In genomic region chr5:35183243-35183955, GRCh38 we compare ENCODE assay signal across 8 cellular contexts. TPM values are rescaled to one million over a fixed set of nuclear protein-coding genes. Genes with fewer than 3 reads are reported as not detected.
DNase-seq lines count a peak whose midpoint lies in the region; ATAC-seq and TF ChIP-seq lines count a peak whose summit lies in the region.

No MANE protein-coding gene starts in this region.

- no peak overlapping the region for H3K27ac ChIP-seq in transverse colon

- no peaks in the 10 kb centered on the region for H3K36me3 Mint-ChIP-seq in activated T-helper 1 cell treated with anti-CD3 and anti-CD28 coated beads, Interleukin-12 subunit alpha, Interleukin-12 subunit beta, Interleukin-2, Interleukin-4 antibody, amounts not matched to agents 30 ng/mL and 10 ng/mL and 1 ng/mL, durations not matched to agents 14 hours and 24 hours and 36 hours (ENCODE audit: low read depth)

- DNase-seq in Right ventricle myocardium inferior (ENCODE audit: missing footprints) (no peak), cardiac septum (ENCODE audit: low spot score) (no peak), NCI-H526 treated with DMSO at 0.1 percent for 48 hours (lab: John Stamatoyannopoulos, UW) (peak; percentile 32), astrocyte of the spinal cord (ENCODE audit: low read depth, low spot score) (peak; percentile 44), kidney tubule cell (ENCODE audit: low spot score) (peak; percentile 64), transverse colon (peak; percentile 56)
- no peak for DNase-seq in activated T-helper 1 cell treated with anti-CD3 and anti-CD28 coated beads, Interleukin-12 subunit alpha, Interleukin-12 subunit beta, Interleukin-2, Interleukin-4 antibody, amounts not matched to agents 30 ng/mL and 10 ng/mL and 1 ng/mL, durations not matched to agents 14 hours and 24 hours and 36 hours (ENCODE audit: low spot score)

- WGBS in transverse colon (ENCODE audit: low coverage in 1 of 2), 2 donors = 0 to 38% methylated on average over 1 to 4 of the region's 4 CpGs

- no peak for TF ChIP-seq EP300 in transverse colon (IDR thresholded peaks at IDR 0.05; ENCODE audit: low read depth)

- peak; percentile 42 for ATAC-seq in Right ventricle myocardium inferior
- ATAC-seq in HG02870 (IDR thresholded peaks at IDR 0.05; ENCODE audit: unreplicated experiment) = peak; percentile 69

- in situ Hi-C loops in astrocyte of the spinal cord (cut with HindIII; ENCODE audit: low sequenced_read_pairs) (no loop called here), transverse colon (cut with MboI; ENCODE audit: low pct_ligation_motif_present in 1 of 4, low pct_unique_long_range_greater_than_20kb in 1 of 4, low sequenced_read_pairs in 3 of 4) (no loop called here)

- H3K9me3 Mint-ChIP-seq in activated T-helper 1 cell treated with anti-CD3 and anti-CD28 coated beads, Interleukin-12 subunit alpha, Interleukin-12 subunit beta, Interleukin-2, Interleukin-4 antibody, amounts not matched to agents 30 ng/mL and 10 ng/mL and 1 ng/mL, durations not matched to agents 14 hours and 24 hours and 36 hours = no peaks in the 10 kb centered on the region

- H3K4me3 ChIP-seq in astrocyte of the spinal cord (ENCODE audit: low read depth, low read length) (no peak overlapping the region), transverse colon (no peak overlapping the region)

- H3K9me3 ChIP-seq in transverse colon = no peaks in the 10 kb centered on the region

- intact Hi-C loops in Right ventricle myocardium inferior (cut with DNase I) (loop anchor here (5.0 kb wide), 3 partner anchors 91 to 701 kb away; no protein-coding TSS in a partner anchor), cardiac septum (cut with DNase I) (no loop called here), transverse colon (cut with DNase I; ENCODE audit: low total_unique reads) (no loop called here)
- intact Hi-C loops in activated T-helper 1 cell treated with anti-CD3 and anti-CD28 coated beads, Interleukin-12 subunit alpha, Interleukin-12 subunit beta, Interleukin-2, Interleukin-4 antibody, amounts not matched to agents 30 ng/mL and 10 ng/mL and 1 ng/mL, durations not matched to agents 14 hours and 24 hours and 36 hours (cut with micrococcal nuclease) = loop anchor here (2.0 kb wide), 1 partner anchor 95 kb away; no protein-coding TSS in a partner anchor

- H3K4me3 Mint-ChIP-seq in activated T-helper 1 cell treated with anti-CD3 and anti-CD28 coated beads, Interleukin-12 subunit alpha, Interleukin-12 subunit beta, Interleukin-2, Interleukin-4 antibody, amounts not matched to agents 30 ng/mL and 10 ng/mL and 1 ng/mL, durations not matched to agents 14 hours and 24 hours and 36 hours = no peak overlapping the region

- no peaks in the 10 kb centered on the region for H3K4me1 Mint-ChIP-seq in activated T-helper 1 cell treated with anti-CD3 and anti-CD28 coated beads, Interleukin-12 subunit alpha, Interleukin-12 subunit beta, Interleukin-2, Interleukin-4 antibody, amounts not matched to agents 30 ng/mL and 10 ng/mL and 1 ng/mL, durations not matched to agents 14 hours and 24 hours and 36 hours (ENCODE audit: low read depth)

- H3K27me3 Mint-ChIP-seq in activated T-helper 1 cell treated with anti-CD3 and anti-CD28 coated beads, Interleukin-12 subunit alpha, Interleukin-12 subunit beta, Interleukin-2, Interleukin-4 antibody, amounts not matched to agents 30 ng/mL and 10 ng/mL and 1 ng/mL, durations not matched to agents 14 hours and 24 hours and 36 hours (ENCODE audit: insufficient read depth) = peaks cover 2% of the 10 kb centered on the region

- no peak for TF ChIP-seq POLR2A in transverse colon (IDR thresholded peaks at IDR 0.05)

- no peaks in the 10 kb centered on the region for H3K36me3 ChIP-seq in transverse colon

- TF ChIP-seq CTCF in astrocyte of the spinal cord (IDR thresholded peaks at IDR 0.05; ENCODE audit: low read depth, low read length) (peak; percentile 66), transverse colon (IDR thresholded peaks at IDR 0.05) (peak; percentile 21 to 46 (median 39))

- no peak overlapping the region for H3K27ac Mint-ChIP-seq in activated T-helper 1 cell treated with anti-CD3 and anti-CD28 coated beads, Interleukin-12 subunit alpha, Interleukin-12 subunit beta, Interleukin-2, Interleukin-4 antibody, amounts not matched to agents 30 ng/mL and 10 ng/mL and 1 ng/mL, durations not matched to agents 14 hours and 24 hours and 36 hours

- peaks cover 0 to 47% (median 22%) of the 10 kb centered on the region in 4 donors for H3K4me1 ChIP-seq in transverse colon

- H3K27me3 ChIP-seq in transverse colon = no peaks in the 10 kb centered on the region

RNA-seq across cellular contexts. Expression of gene PRLR, which starts 46.9 kb away (rescaled TPM):
- 0.38 TPM for total RNA-seq in Right ventricle myocardium inferior
- 0.30 TPM for total RNA-seq in cardiac septum
- 10 to 100 TPM in 3 of 4 donors, 1 to 10 TPM in 1; 4.9 to 19.8 (median 13.0) TPM for total RNA-seq in transverse colon
- total RNA-seq in activated T-helper 1 cell treated with anti-CD3 and anti-CD28 coated beads, Interleukin-12 subunit alpha, Interleukin-12 subunit beta, Interleukin-2, Interleukin-4 antibody, amounts not matched to agents 30 ng/mL and 10 ng/mL and 1 ng/mL, durations not matched to agents 14 hours and 24 hours and 36 hours = not detected in 2 replicates

Comparison
In these comparisons a context has a peak if more than half of its experiments do, and no peak if none do; other contexts are left out.
1. intact Hi-C loops: an anchor here in Right ventricle myocardium inferior (5.0 kb wide) and activated T-helper 1 cell treated with anti-CD3 and anti-CD28 coated beads, Interleukin-12 subunit alpha, Interleukin-12 subunit beta, Interleukin-2, Interleukin-4 antibody, amounts not matched to agents 30 ng/mL and 10 ng/mL and 1 ng/mL, durations not matched to agents 14 hours and 24 hours and 36 hours (2.0 kb wide); none called in cardiac septum and transverse colon.
2. DNase-seq: peak in NCI-H526 treated with DMSO at 0.1 percent for 48 hours (single experiment), astrocyte of the spinal cord (single experiment), kidney tubule cell (single experiment) and transverse colon (single experiment); none in Right ventricle myocardium inferior (single experiment), cardiac septum (single experiment) and activated T-helper 1 cell treated with anti-CD3 and anti-CD28 coated beads, Interleukin-12 subunit alpha, Interleukin-12 subunit beta, Interleukin-2, Interleukin-4 antibody, amounts not matched to agents 30 ng/mL and 10 ng/mL and 1 ng/mL, durations not matched to agents 14 hours and 24 hours and 36 hours (single experiment).